1 cellular context compared by ENCODE assay signal in the genomic region with DNA sequence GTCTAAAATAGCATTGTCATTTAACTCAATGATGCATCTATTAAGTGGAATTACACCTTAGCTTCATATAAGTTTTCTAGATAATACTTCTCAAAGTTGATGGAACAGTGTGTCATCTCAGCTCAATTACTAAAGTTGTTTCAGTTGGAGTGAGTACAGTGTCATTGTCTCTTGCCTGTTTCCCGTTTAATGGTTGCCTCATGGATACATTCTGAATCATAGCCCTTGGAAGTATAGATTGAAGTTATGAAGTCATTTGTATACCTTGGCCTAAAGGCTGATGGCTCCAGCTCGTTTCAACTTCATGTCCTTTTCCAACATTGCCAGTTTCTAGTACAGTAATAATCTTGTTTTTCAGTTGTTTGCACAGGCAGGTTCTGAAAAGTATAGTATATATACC.
TF ChIP-seq lines count a peak whose summit lies in the region.

No MANE protein-coding gene starts in this region.

TF ChIP-seq in IMR-90, 13 proteins besides CTCF, POLR2A, EP300 and RAD21:
- TF ChIP-seq MXI1 (IDR thresholded peaks at IDR 0.05; ENCODE audit: borderline replicate concordance, low read depth, low read length), result no peak
- peak; percentile 64; the same call in 1 of the 2 replicates for TF ChIP-seq CEBPB (IDR thresholded peaks at IDR 0.05; ENCODE audit: low read depth, low read length)
